ENCODE assay signal across 8 cellular contexts in genomic region chr22:40193429-40194421, GRCh38. TPM values are rescaled to one million over a fixed set of nuclear protein-coding genes. Genes with fewer than 3 reads are reported as not detected.
DNase-seq lines count a peak whose midpoint lies in the region; ATAC-seq and TF ChIP-seq lines count a peak whose summit lies in the region.

No MANE protein-coding gene starts in this region.

- no peak overlapping the region for H3K4me3 ChIP-seq in WI38 (ENCODE audit: low read depth, low read length)
- H3K4me3 ChIP-seq in iPS DF 6.9 (ENCODE audit: low read length), result no peak overlapping the region
- no peak overlapping the region for H3K4me3 ChIP-seq in testis

- H3K36me3 ChIP-seq in iPS DF 6.9 (ENCODE audit: control insufficient read depth, insufficient read depth, low read length), result no peaks in the 10 kb centered on the region
- H3K36me3 ChIP-seq in testis (ENCODE audit: low read depth, missing control alignments), result no peaks in the 10 kb centered on the region

- peaks cover 13% of the 10 kb centered on the region for H3K36me3 Mint-ChIP-seq in activated T-cell treated with anti-CD3 and anti-CD28 coated beads, Interleukin-2, amount 50 U/mL, for 24 hours (ENCODE audit: low read depth)

- intact Hi-C loops in testis (cut with DNase I; ENCODE audit: low total_unique reads), result no loop called here

- no CpG with 5 or more reads among the region's 13 CpGs for WGBS in iPS DF 6.9 (ENCODE audit: insufficient coverage, insufficient read length)
- 67 to 75% methylated on average over 13 of the region's 13 CpGs for WGBS in testis, 2 donors

- peak; percentile 31; the same call in 1 of the 2 replicates for TF ChIP-seq CTCF in WI38 (IDR thresholded peaks at IDR 0.05; ENCODE audit: low read depth, low read length)
- peak in 1 of 3 experiments; percentile 54 for TF ChIP-seq CTCF in testis (IDR thresholded peaks at IDR 0.05)

- H3K27ac ChIP-seq in iPS DF 6.9 (ENCODE audit: low read length) (peak overlapping the region; percentile 63), testis (no peak overlapping the region)

- no peaks in the 10 kb centered on the region for H3K27me3 Mint-ChIP-seq in activated T-cell treated with anti-CD3 and anti-CD28 coated beads, Interleukin-2, amount 50 U/mL, for 24 hours

- H3K9me3 Mint-ChIP-seq in activated T-cell treated with anti-CD3 and anti-CD28 coated beads, Interleukin-2, amount 50 U/mL, for 24 hours, result no peaks in the 10 kb centered on the region

- TF ChIP-seq POLR2A in testis (IDR thresholded peaks at IDR 0.05), result no peak

- DNase-seq in activated T-cell treated with anti-CD3 and anti-CD28 coated beads, Interleukin-2, amount 50 U/mL, for 24 hours, result no peak
- no peak for DNase-seq in activated T-cell treated with anti-CD3 and anti-CD28 coated beads, Interleukin-2, amount 50 U/mL, for 1 hour
- DNase-seq in iPS DF 6.9 (ENCODE audit: low read depth, low spot score), result no peak
- peak; percentile 50 for DNase-seq in testis
- DNase-seq in T1000 (lab: John Stamatoyannopoulos, UW), result no peak

- H3K4me1 ChIP-seq in iPS DF 6.9 (ENCODE audit: control insufficient read depth, insufficient read depth, low read length) (peaks cover 12% of the 10 kb centered on the region; the same call in 1 of the 2 replicates), testis (peaks cover 34% of the 10 kb centered on the region)

- H3K27me3 ChIP-seq in iPS DF 6.9 (ENCODE audit: control insufficient read depth, insufficient read depth, low read length) (no peaks in the 10 kb centered on the region), testis (no peaks in the 10 kb centered on the region)

- ATAC-seq in GM21515 (IDR thresholded peaks at IDR 0.05; ENCODE audit: unreplicated experiment) (no peak), GM19467 (IDR thresholded peaks at IDR 0.05; ENCODE audit: unreplicated experiment) (no peak)

- peaks cover 85% of the 10 kb centered on the region for H3K4me1 Mint-ChIP-seq in activated T-cell treated with anti-CD3 and anti-CD28 coated beads, Interleukin-2, amount 50 U/mL, for 24 hours (ENCODE audit: low read depth)

- H3K4me3 Mint-ChIP-seq in activated T-cell treated with anti-CD3 and anti-CD28 coated beads, Interleukin-2, amount 50 U/mL, for 24 hours, result no peak overlapping the region

- no peaks in the 10 kb centered on the region for H3K9me3 ChIP-seq in iPS DF 6.9 (ENCODE audit: control insufficient read depth, insufficient read depth, low read length)
- H3K9me3 ChIP-seq in testis, result no peaks in the 10 kb centered on the region

- peak overlapping the region; percentile 74 for H3K27ac Mint-ChIP-seq in activated T-cell treated with anti-CD3 and anti-CD28 coated beads, Interleukin-2, amount 50 U/mL, for 24 hours

RNA-seq across cellular contexts. Expression of gene TNRC6B, which starts 16.0 kb away (rescaled TPM):
- total RNA-seq in testis, result 100 to 1,000 TPM in 1 of 2 donors, 10 to 100 TPM in 1; 79.7 to 122 TPM
- polyA plus RNA-seq in testis (ENCODE audit: insufficient read depth, low read depth, low replicate concordance), result 49.2 TPM
